Comparison of ENCODE assay signal across 9 cellular contexts in the genomic region with DNA sequence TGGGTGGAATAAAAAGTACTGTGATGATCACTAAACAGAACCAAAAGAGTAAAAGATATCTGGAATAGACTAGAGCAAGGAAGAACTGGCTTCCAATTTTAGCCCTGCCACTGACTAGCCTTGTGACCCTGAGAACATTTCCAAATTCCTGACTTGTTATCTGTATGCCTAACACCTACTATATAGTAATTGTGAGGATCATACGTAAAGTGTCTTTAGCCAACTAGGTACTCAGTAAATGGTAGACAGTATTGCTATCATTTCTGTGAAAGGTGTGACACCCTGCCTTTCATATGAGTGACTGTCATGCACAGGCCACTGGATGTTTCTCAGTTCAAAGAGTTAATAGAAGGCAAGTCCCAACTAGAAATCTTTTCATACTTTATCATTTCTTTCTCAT. TPM values are rescaled to one million over a fixed set of nuclear protein-coding genes. Genes with fewer than 3 reads are reported as not detected.
A peak's percentile ranks its signal among the peaks of the same experiment; 100 is the strongest.
DNase-seq lines count a peak whose midpoint lies in the region; ATAC-seq and FAIRE-seq lines count a peak whose summit lies in the region.
"Had no signal": no experiment of that assay in that cellular context is flagged by ENCODE, and none has a peak within 500 bp of the region (broad histone marks: within the 10 kb centered on the region; RNA-seq: fewer than 3 reads in every experiment).

No MANE protein-coding gene starts in this region.

- peaks cover 6% of the 10 kb centered on the region for H3K9me3 Mint-ChIP-seq in activated T-cell treated with anti-CD3 and anti-CD28 coated beads, Interleukin-2, amount 50 U/mL, for 4 hours
- no peaks in the 10 kb centered on the region for H3K9me3 Mint-ChIP-seq in stimulated activated naive CD8-positive, alpha-beta T cell treated with anti-CD3 and anti-CD28 coated beads, Interleukin-15, Interleukin-2, amounts not matched to agents 100 ng/mL and 50 ng/mL, for 24 hours

- no peak for DNase-seq in activated T-cell treated with anti-CD3 and anti-CD28 coated beads, Interleukin-2, amount 50 U/mL, for 4 hours
- no peak for DNase-seq in activated T-cell treated with anti-CD3 and anti-CD28 coated beads, Interleukin-2, amount 50 U/mL, for 48 hours
- DNase-seq in T-helper 17 cell (no peak), SK-N-DZ (ENCODE audit: low spot score) (no peak), urothelium cell line (ENCODE audit: low spot score) (no peak), amniotic stem cell (lab: John Stamatoyannopoulos, UW) (no peak)
- DNase-seq: kidney had no signal

- H3K4me1 Mint-ChIP-seq in activated T-cell treated with anti-CD3 and anti-CD28 coated beads, Interleukin-2, amount 50 U/mL, for 4 hours (ENCODE audit: low read depth), result peaks cover 92% of the 10 kb centered on the region
- peaks cover 61% of the 10 kb centered on the region for H3K4me1 Mint-ChIP-seq in T-helper 17 cell
- H3K4me1 Mint-ChIP-seq in stimulated activated naive CD8-positive, alpha-beta T cell treated with anti-CD3 and anti-CD28 coated beads, Interleukin-15, Interleukin-2, amounts not matched to agents 100 ng/mL and 50 ng/mL, for 24 hours (ENCODE audit: low read depth), result peaks cover 96% of the 10 kb centered on the region

- FAIRE-seq in urothelium cell line (lab: Jason Lieb, UNC), result no peak
- FAIRE-seq: kidney had no signal

- H3K4me3 Mint-ChIP-seq in activated T-cell treated with anti-CD3 and anti-CD28 coated beads, Interleukin-2, amount 50 U/mL, for 4 hours, result peak overlapping the region; percentile 70
- peak overlapping the region; percentile 83 for H3K4me3 Mint-ChIP-seq in T-helper 17 cell
- peak overlapping the region; percentile 61 for H3K4me3 Mint-ChIP-seq in stimulated activated naive CD8-positive, alpha-beta T cell treated with anti-CD3 and anti-CD28 coated beads, Interleukin-15, Interleukin-2, amounts not matched to agents 100 ng/mL and 50 ng/mL, for 24 hours

- H3K36me3 Mint-ChIP-seq in activated T-cell treated with anti-CD3 and anti-CD28 coated beads, Interleukin-2, amount 50 U/mL, for 4 hours (ENCODE audit: insufficient read depth), result peaks cover 69% of the 10 kb centered on the region
- peaks cover 12% of the 10 kb centered on the region for H3K36me3 Mint-ChIP-seq in T-helper 17 cell (ENCODE audit: low read depth)
- H3K36me3 Mint-ChIP-seq in stimulated activated naive CD8-positive, alpha-beta T cell treated with anti-CD3 and anti-CD28 coated beads, Interleukin-15, Interleukin-2, amounts not matched to agents 100 ng/mL and 50 ng/mL, for 24 hours (ENCODE audit: low read depth), result peaks cover 91% of the 10 kb centered on the region

- H3K27me3 Mint-ChIP-seq in activated T-cell treated with anti-CD3 and anti-CD28 coated beads, Interleukin-2, amount 50 U/mL, for 4 hours (ENCODE audit: low read depth), result no peaks in the 10 kb centered on the region
- no peaks in the 10 kb centered on the region for H3K27me3 Mint-ChIP-seq in T-helper 17 cell
- no peaks in the 10 kb centered on the region for H3K27me3 Mint-ChIP-seq in stimulated activated naive CD8-positive, alpha-beta T cell treated with anti-CD3 and anti-CD28 coated beads, Interleukin-15, Interleukin-2, amounts not matched to agents 100 ng/mL and 50 ng/mL, for 24 hours

- peak overlapping the region; percentile 97 for H3K27ac Mint-ChIP-seq in T-helper 17 cell
- peak overlapping the region; percentile 97 for H3K27ac Mint-ChIP-seq in stimulated activated naive CD8-positive, alpha-beta T cell treated with anti-CD3 and anti-CD28 coated beads, Interleukin-15, Interleukin-2, amounts not matched to agents 100 ng/mL and 50 ng/mL, for 24 hours

- peak; percentile 22 to 25 for ATAC-seq in activated T-cell treated with anti-CD3 and anti-CD28 coated beads, Interleukin-2, amount 50 U/mL, for 4 hours
- ATAC-seq in HG02763 (IDR thresholded peaks at IDR 0.05; ENCODE audit: unreplicated experiment) (peak; percentile 16), T-helper 17 cell (no peak)

- H3K9me3 ChIP-seq in T-helper 17 cell (ENCODE audit: control insufficient read depth, low read length, poor library complexity, severe bottlenecking), result peaks cover 2% of the 10 kb centered on the region

RNA-seq across cellular contexts. Expression of a gene that starts 29.8 kb away (rescaled TPM):
- 100 to 1,000 TPM; 183 to 207 (median 195) TPM for total RNA-seq in activated T-cell treated with anti-CD3 and anti-CD28 coated beads, Interleukin-2, amount 50 U/mL, for 4 hours
- 100 to 1,000 TPM; 286 to 294 TPM for total RNA-seq in T-helper 17 cell
- polyA plus RNA-seq in SK-N-DZ (2014; cell fraction: cytosol; rRNA removed), result not detected in 2 replicates
- not detected in 2 replicates for polyA plus RNA-seq in SK-N-DZ (2014; cell fraction: nucleus; rRNA removed)
